ENCODE assay signal across 18 cellular contexts in the genomic region with DNA sequence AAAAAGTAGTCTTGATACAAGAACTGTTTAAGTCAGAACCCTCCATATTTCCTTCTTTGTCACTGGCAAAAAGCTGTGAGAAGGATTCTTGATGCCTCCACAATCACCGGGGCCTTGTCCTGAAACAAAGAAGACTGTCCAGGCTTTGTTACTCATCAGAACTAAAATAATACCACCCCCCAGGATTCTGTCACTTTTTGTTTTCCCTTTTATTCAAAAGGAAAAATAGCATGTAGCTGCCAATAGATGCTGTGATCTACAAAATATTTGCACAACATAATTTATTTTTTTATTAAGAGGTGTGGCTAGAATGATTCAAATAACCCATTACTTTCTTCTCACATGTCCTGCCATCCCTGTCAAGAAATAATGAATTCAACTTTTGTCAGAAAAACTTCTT.
A peak's percentile ranks its signal among the peaks of the same experiment; 100 is the strongest.
DNase-seq lines count a peak whose midpoint lies in the region; ATAC-seq, FAIRE-seq and TF ChIP-seq lines count a peak whose summit lies in the region.
"Had no signal": no experiment of that assay in that cellular context is flagged by ENCODE, and none has a peak within 500 bp of the region (broad histone marks: within the 10 kb centered on the region; RNA-seq: fewer than 3 reads in every experiment).

No MANE protein-coding gene starts in this region.

- DNase-seq in fibroblast of the aortic adventitia (ENCODE audit: low read depth) = peak; percentile 59
- no peak for DNase-seq in sciatic nerve (ENCODE audit: low spot score)
- no peak for DNase-seq in thoracic aorta (ENCODE audit: low spot score)
- no peak for DNase-seq in urothelium cell line (ENCODE audit: low spot score)
- DNase-seq in posterior vena cava (ENCODE audit: low spot score) = no peak
- DNase-seq: Calu3; CD8-positive, alpha-beta T cell; DMS79 treated with DMSO at 0.1 percent for 48 hours; GF-D8; GOT3; H7; HFFc6 had no signal

- H3K4me1 ChIP-seq in thoracic aorta (ENCODE audit: control insufficient read depth in 1 of 2, low read depth in 2 of 2) = peaks cover 13 to 17% of the 10 kb centered on the region in 2 donors
- H3K4me1 ChIP-seq: BLaER1 treated with 17β-estradiol and CSF1 and Interleukin-3, amounts not matched to agents 10 nM and 100 nM had no signal

- TF ChIP-seq CTCF in fibroblast of the aortic adventitia (IDR thresholded peaks at IDR 0.05; ENCODE audit: insufficient read depth, low read length) (no peak), nephron (IDR thresholded peaks at IDR 0.05; ENCODE audit: unreplicated experiment in 3 of 3) (no peak), thoracic aorta (IDR thresholded peaks at IDR 0.05) (no peak)

- H3K36me3 ChIP-seq in thoracic aorta = no peaks in the 10 kb centered on the region

- H3K27me3 ChIP-seq in thoracic aorta (replicated peaks; ENCODE audit: insufficient read depth) = no peaks in the 10 kb centered on the region
- H3K27me3 ChIP-seq: BLaER1 treated with 17β-estradiol and CSF1 and Interleukin-3, amounts not matched to agents 10 nM and 100 nM had no signal

- intact Hi-C loops in sciatic nerve (cut with DNase I) = no loop called here
- intact Hi-C loops in posterior vena cava (cut with DNase I) = no loop called here

- H3K9me3 Mint-ChIP-seq in nephron = peaks cover 33% of the 10 kb centered on the region

- H3K4me1 Mint-ChIP-seq in nephron = peaks cover 41% of the 10 kb centered on the region
- H3K4me1 Mint-ChIP-seq: B cell had no signal

- peak overlapping the region; percentile 6 to 29 for H3K27ac ChIP-seq in thoracic aorta
- H3K27ac ChIP-seq: BLaER1 treated with 17β-estradiol and CSF1 and Interleukin-3, amounts not matched to agents 10 nM and 100 nM had no signal

- no peak overlapping the region for H3K4me3 ChIP-seq in fibroblast of the aortic adventitia (ENCODE audit: low read depth, low read length)
- no peak overlapping the region for H3K4me3 ChIP-seq in thoracic aorta
- H3K4me3 ChIP-seq: BLaER1 treated with 17β-estradiol and CSF1 and Interleukin-3, amounts not matched to agents 10 nM and 100 nM had no signal

- peaks cover 15% of the 10 kb centered on the region for H3K36me3 Mint-ChIP-seq in nephron (ENCODE audit: low read depth)

- no peak overlapping the region for H3K4me3 Mint-ChIP-seq in nephron
- H3K4me3 Mint-ChIP-seq: B cell; CD8-positive, alpha-beta T cell; HFFc6 had no signal

- no peaks in the 10 kb centered on the region for H3K27me3 Mint-ChIP-seq in nephron (ENCODE audit: low read depth)
- H3K27me3 Mint-ChIP-seq: B cell had no signal

- FAIRE-seq in urothelium cell line (lab: Jason Lieb, UNC) = no peak
- FAIRE-seq: HepG2 had no signal

- H3K27ac Mint-ChIP-seq in nephron = peak overlapping the region; percentile 28 to 66 (median 48)
- H3K27ac Mint-ChIP-seq: B cell; CD8-positive, alpha-beta T cell; HFFc6 had no signal

- ATAC-seq in sciatic nerve = peak; percentile 43
- no peak for ATAC-seq in thoracic aorta (ENCODE audit: insufficient number of reproducible peaks, low FRiP score, low read depth)
- ATAC-seq in HG03175 (IDR thresholded peaks at IDR 0.05; ENCODE audit: unreplicated experiment) = no peak
- ATAC-seq: CD8-positive, alpha-beta T cell; HCT116; HepG2 had no signal

- H3K9me3 ChIP-seq in thoracic aorta = no peaks in the 10 kb centered on the region
